14 cellular contexts compared by ENCODE assay signal in genomic region chr1:174209347-174210187, GRCh38. TPM values are rescaled to one million over a fixed set of nuclear protein-coding genes. Genes with fewer than 3 reads are reported as not detected.
DNase-seq lines count a peak whose midpoint lies in the region; ATAC-seq and TF ChIP-seq lines count a peak whose summit lies in the region.
"Had no signal": no experiment of that assay in that cellular context is flagged by ENCODE, and none has a peak within 500 bp of the region (broad histone marks: within the 10 kb centered on the region; RNA-seq: fewer than 3 reads in every experiment).

No MANE protein-coding gene starts in this region.

- no peak overlapping the region for H3K27ac ChIP-seq in IMR-90 (ENCODE audit: insufficient read depth, low read length)
- no peak overlapping the region for H3K27ac ChIP-seq in GM23248
- H3K27ac ChIP-seq: heart left ventricle, vagina had no signal

- TF ChIP-seq POLR2A in IMR-90 (IDR thresholded peaks at IDR 0.05; ENCODE audit: low read depth, low read length), result no peak

- H2BK20ac ChIP-seq in IMR-90 (ENCODE audit: low read depth, low read length), result no peak overlapping the region

- no peak overlapping the region for H2AK9ac ChIP-seq in IMR-90 (replicated peaks; ENCODE audit: low read depth, low read length, poor library complexity)

- 0 out of 2 replicates have a peak, but pooled peaks cover 4% of the 10 kb centered on the region for H3K9me2 ChIP-seq in GM23248 (ENCODE audit: insufficient read depth)

- DNase-seq in IMR-90 (no peak), iPS-NIHi11 (ENCODE audit: low spot score) (no peak), GM23248 (no peak), NCI-H146 (lab: John Stamatoyannopoulos, UW) (no peak)
- DNase-seq: activated B cell treated with CpG ODN at 0.5 μM for 24 hours; activated naive CD8-positive, alpha-beta T cell treated with anti-CD3 and anti-CD28 coated beads, Interleukin-2, amount 10 ng/mL, durations not matched to agents 7 days and 5 days; Caco-2; effector memory CD4-positive, alpha-beta T cell; heart left ventricle; SHP77 treated with DMSO at 0.1 percent for 48 hours had no signal

- H3K14ac ChIP-seq in IMR-90 (replicated peaks; ENCODE audit: low read depth, low read length), result no peak overlapping the region

- no peak overlapping the region for H2BK120ac ChIP-seq in IMR-90 (ENCODE audit: low read depth, low read length)

- ATAC-seq in GM18517 (IDR thresholded peaks at IDR 0.05; ENCODE audit: unreplicated experiment) (peak; percentile 58), GM19372 (IDR thresholded peaks at IDR 0.05; ENCODE audit: low read depth, unreplicated experiment) (peak; percentile 51), HG02840 (IDR thresholded peaks at IDR 0.05; ENCODE audit: low FRiP score, unreplicated experiment) (peak; percentile 83), IMR-90 (ENCODE audit: low read depth) (no peak)

- H2AFZ ChIP-seq in IMR-90 (replicated peaks; ENCODE audit: low read length, poor library complexity), result no peak overlapping the region
- no peak overlapping the region for H2AFZ ChIP-seq in GM23248

- no peak overlapping the region for H3K4ac ChIP-seq in IMR-90 (ENCODE audit: low read depth, low read length)

- no peak overlapping the region for H4K8ac ChIP-seq in IMR-90 (ENCODE audit: low read depth in 2 of 2, low read length in 2 of 2)

- no peak overlapping the region for H4K91ac ChIP-seq in IMR-90 (ENCODE audit: insufficient read depth, low read depth, low read length)

- no peak overlapping the region for H3K18ac ChIP-seq in IMR-90 (ENCODE audit: low read depth, low read length)

- in situ Hi-C loops in IMR-90 (cut with MboI; ENCODE audit: low sequenced_read_pairs) (loop anchor here (25.0 kb wide), 1 partner anchor 1447 kb away; no protein-coding TSS in a partner anchor), GM23248 (cut with MboI) (loop anchor here (10.0 kb wide), 1 partner anchor 115 kb away; no protein-coding TSS in a partner anchor)

- dilution Hi-C loops in IMR-90 (cut with HindIII; ENCODE audit: low sequenced_read_pairs, unreplicated experiment), result no loop called here

- no peak for TF ChIP-seq CTCF in IMR-90 (conservative IDR thresholded peaks at IDR 0.05; ENCODE audit: low read depth, low read length)

- no peak overlapping the region for H3K23ac ChIP-seq in IMR-90 (ENCODE audit: low read depth, low read length)

- no peaks in the 10 kb centered on the region for H3K36me3 ChIP-seq in IMR-90 (ENCODE audit: control insufficient read depth, insufficient read depth, low read length)
- H3K36me3 ChIP-seq in GM23248 (ENCODE audit: low read depth), result no peaks in the 10 kb centered on the region
- H3K36me3 ChIP-seq: heart left ventricle, vagina had no signal

- CTCF ChIA-PET in IMR-90 (lab: Yijun Ruan, JAX), result interaction anchor here (1.3 kb wide), 1 partner anchor 8 kb away, joined by 5 read pairs; no protein-coding TSS in a partner anchor

- no peak overlapping the region for H2BK15ac ChIP-seq in IMR-90 (ENCODE audit: low read depth, low read length)

- no peak overlapping the region for H3K4me3 ChIP-seq in IMR-90 (ENCODE audit: insufficient read depth, low read depth, low read length)
- no peak overlapping the region for H3K4me3 ChIP-seq in GM23248
- H3K4me3 ChIP-seq: heart left ventricle, vagina had no signal

- H3K9ac ChIP-seq in IMR-90 (ENCODE audit: low read depth, low read length) (no peak overlapping the region), GM23248 (no peak overlapping the region)

- H4K5ac ChIP-seq in IMR-90 (ENCODE audit: low read depth, low read length), result no peak overlapping the region

- no CpG with 5 or more reads among the region's 5 CpGs for WGBS in IMR-90 (ENCODE audit: extremely low coverage in 2 of 2, insufficient read length in 1 of 2), 2 experiments
- 87 to 90% methylated on average over 5 of the region's 5 CpGs for WGBS in GM23248 (ENCODE audit: low coverage in 1 of 2, low lambda C conversion rate in 2 of 2, missing lambda C conversion rate in 2 of 2), 2 experiments

- H3F3A ChIP-seq in GM23248 (ENCODE audit: insufficient read depth), result no peaks in the 10 kb centered on the region; the same call in 1 of the 2 replicates

- POLR2A ChIA-PET in IMR-90 (lab: Charles Lee; ENCODE audit: unreplicated experiment), result no interaction called here

- no peak overlapping the region for H3K56ac ChIP-seq in IMR-90 (ENCODE audit: extremely low read depth, insufficient read depth, low read length)

- H3K4me1 ChIP-seq in IMR-90 (ENCODE audit: control insufficient read depth, insufficient read depth, low read length), result no peaks in the 10 kb centered on the region
- no peaks in the 10 kb centered on the region for H3K4me1 ChIP-seq in GM23248 (ENCODE audit: insufficient read depth)
- H3K4me1 ChIP-seq: Caco-2, vagina had no signal

- no peak overlapping the region for H2AK5ac ChIP-seq in IMR-90 (ENCODE audit: low read depth, low read length)

- peaks cover 3 to 4% of the 10 kb centered on the region in 2 experiments; a peak in 2 of 4 replicates for H3K79me1 ChIP-seq in IMR-90 (ENCODE audit: low read depth in 1 of 2, low read length in 2 of 2)

- TF ChIP-seq RAD21 in IMR-90 (IDR thresholded peaks at IDR 0.05; ENCODE audit: low read length), result no peak

- H3K79me2 ChIP-seq in GM23248 (ENCODE audit: insufficient read depth), result peaks cover 38% of the 10 kb centered on the region

- H2BK5ac ChIP-seq in IMR-90 (ENCODE audit: low read depth, low read length, poor library complexity, severe bottlenecking), result no peak overlapping the region

- no TSS peak for BruUV-seq in IMR-90 (replicated peaks; lab: Mats Ljungman, UMichigan)

- H3K9me1 ChIP-seq in IMR-90 (ENCODE audit: insufficient read depth, low read length), result no peaks in the 10 kb centered on the region

- H4K20me1 ChIP-seq in IMR-90 (ENCODE audit: insufficient read depth, low read length) (no peaks in the 10 kb centered on the region), GM23248 (ENCODE audit: insufficient read depth) (no peaks in the 10 kb centered on the region)

- H3K4me2 ChIP-seq in IMR-90 (ENCODE audit: low read depth, low read length) (no peak overlapping the region), GM23248 (ENCODE audit: unreplicated experiment) (no peak overlapping the region)

- H3K9me3 ChIP-seq in IMR-90 (ENCODE audit: control insufficient read depth, insufficient read depth, low read length) (no peaks in the 10 kb centered on the region), GM23248 (ENCODE audit: low read depth) (no peaks in the 10 kb centered on the region)
- H3K9me3 ChIP-seq: Caco-2, vagina had no signal

- intact Hi-C loops in IMR-90 (cut with micrococcal nuclease), result loop anchor here (10.0 kb wide), 3 partner anchors 205 to 1465 kb away; no protein-coding TSS in a partner anchor

- H3K27me3 ChIP-seq in IMR-90 (ENCODE audit: control insufficient read depth, insufficient read depth, low read length) (no peaks in the 10 kb centered on the region), GM23248 (replicated peaks; ENCODE audit: insufficient read depth) (no peaks in the 10 kb centered on the region)
- H3K27me3 ChIP-seq: heart left ventricle, vagina had no signal

TF ChIP-seq in IMR-90, 13 proteins besides CTCF, POLR2A, EP300 and RAD21:
- TF ChIP-seq CEBPB (IDR thresholded peaks at IDR 0.05; ENCODE audit: low read depth, low read length) (peak; percentile 68), RFX5 (IDR thresholded peaks at IDR 0.05; ENCODE audit: low read depth, low read length) (no peak)

RNA-seq across cellular contexts. Expression of gene RABGAP1L, which starts 50.2 kb away (rescaled TPM):
- total RNA-seq in IMR-90 (2012; rRNA removed), result 26.7 and 35.0 TPM in 2 replicates
- polyA plus RNA-seq in IMR-90 (2012; rRNA removed), result 7.9 and 9.1 TPM in 2 replicates
- 1.9 and 2.9 TPM in 2 replicates for polyA plus RNA-seq in IMR-90 (2012; cell fraction: cytosol; rRNA removed)
- 1.1 and 7.6 TPM in 2 replicates for polyA plus RNA-seq in IMR-90 (2012; cell fraction: nucleus; rRNA removed; ENCODE audit: low replicate concordance)
- 21.6 and 24.7 TPM in 2 replicates for total RNA-seq in GM23248 (2014; rRNA removed; shearing (Covaris generic))
- 11.4 and 13.7 TPM in 2 replicates for polyA plus RNA-seq in GM23248 (2016; fragmentation: Nextera tagmentation; extraction: Ambion mirVana)
